1 cellular context compared by ENCODE assay signal in the genomic region with DNA sequence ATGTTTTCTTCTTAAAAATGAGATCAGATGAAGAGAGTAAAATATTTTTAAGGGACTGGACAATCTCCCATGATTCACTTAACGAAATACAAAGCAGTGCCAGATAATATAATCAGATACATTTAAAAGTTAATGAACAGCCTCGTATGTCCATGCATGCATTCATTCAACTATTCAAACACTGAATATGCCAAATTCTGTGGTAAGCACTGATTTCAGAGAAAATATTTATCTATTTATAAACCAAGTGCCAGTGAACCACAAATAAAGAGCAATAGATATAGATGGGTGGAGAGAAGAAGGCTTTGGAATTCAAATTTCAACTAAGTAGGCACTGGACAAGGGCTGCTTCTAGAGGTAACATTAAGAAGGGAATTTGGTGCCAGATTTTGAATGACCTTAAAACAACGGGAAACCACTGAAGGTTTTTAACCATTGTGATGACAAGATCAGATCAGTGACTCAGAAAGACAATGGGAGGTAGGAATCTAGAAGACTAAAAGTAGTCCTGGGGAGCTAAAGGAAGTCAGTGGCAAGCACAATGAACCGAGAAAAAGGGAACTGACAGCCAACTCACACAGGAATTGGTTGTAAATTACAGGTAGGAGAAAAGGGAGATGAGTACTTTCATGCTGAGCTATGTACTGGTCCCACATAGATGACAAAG.
TF ChIP-seq lines count a peak whose summit lies in the region.

No MANE protein-coding gene starts in this region.

TF ChIP-seq in SK-N-SH, 30 proteins besides CTCF, POLR2A, EP300 and RAD21 (continued from another document):
- TF ChIP-seq ELF1 (IDR thresholded peaks at IDR 0.05): no peak
- TF ChIP-seq GABPA (IDR thresholded peaks at IDR 0.05; ENCODE audit: low read depth): no peak
- TF ChIP-seq, protein P1, sequence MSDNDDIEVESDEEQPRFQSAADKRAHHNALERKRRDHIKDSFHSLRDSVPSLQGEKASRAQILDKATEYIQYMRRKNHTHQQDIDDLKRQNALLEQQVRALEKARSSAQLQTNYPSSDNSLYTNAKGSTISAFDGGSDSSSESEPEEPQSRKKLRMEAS (IDR thresholded peaks at IDR 0.05; ENCODE audit: low read depth): no peak
- TF ChIP-seq RFX5 (IDR thresholded peaks at IDR 0.05; ENCODE audit: low read length): no peak
- TF ChIP-seq, protein P2, sequence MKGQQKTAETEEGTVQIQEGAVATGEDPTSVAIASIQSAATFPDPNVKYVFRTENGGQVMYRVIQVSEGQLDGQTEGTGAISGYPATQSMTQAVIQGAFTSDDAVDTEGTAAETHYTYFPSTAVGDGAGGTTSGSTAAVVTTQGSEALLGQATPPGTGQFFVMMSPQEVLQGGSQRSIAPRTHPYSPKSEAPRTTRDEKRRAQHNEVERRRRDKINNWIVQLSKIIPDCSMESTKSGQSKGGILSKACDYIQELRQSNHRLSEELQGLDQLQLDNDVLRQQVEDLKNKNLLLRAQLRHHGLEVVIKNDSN (IDR thresholded peaks at IDR 0.05; ENCODE audit: borderline replicate concordance, low read depth): no peak
- TF ChIP-seq RXRA (IDR thresholded peaks at IDR 0.05; ENCODE audit: borderline replicate concordance, low read depth): no peak
- TF ChIP-seq EZH2phosphoT487 (IDR thresholded peaks at IDR 0.05; ENCODE audit: borderline replicate concordance, low read depth): no peak
- TF ChIP-seq, protein P3, sequence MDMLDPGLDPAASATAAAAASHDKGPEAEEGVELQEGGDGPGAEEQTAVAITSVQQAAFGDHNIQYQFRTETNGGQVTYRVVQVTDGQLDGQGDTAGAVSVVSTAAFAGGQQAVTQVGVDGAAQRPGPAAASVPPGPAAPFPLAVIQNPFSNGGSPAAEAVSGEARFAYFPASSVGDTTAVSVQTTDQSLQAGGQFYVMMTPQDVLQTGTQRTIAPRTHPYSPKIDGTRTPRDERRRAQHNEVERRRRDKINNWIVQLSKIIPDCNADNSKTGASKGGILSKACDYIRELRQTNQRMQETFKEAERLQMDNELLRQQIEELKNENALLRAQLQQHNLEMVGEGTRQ (IDR thresholded peaks at IDR 0.05; ENCODE audit: borderline replicate concordance, low read depth, low read length): no peak
- TF ChIP-seq NRF1 (IDR thresholded peaks at IDR 0.05; ENCODE audit: low read depth, low read length): no peak
- no peak for TF ChIP-seq SMC3 (IDR thresholded peaks at IDR 0.05; ENCODE audit: low read depth, low read length)
- peak; percentile 42; the same call in 1 of the 2 replicates for TF ChIP-seq JUND (IDR thresholded peaks at IDR 0.05)
- no peak for TF ChIP-seq RCOR1 (IDR thresholded peaks at IDR 0.05; ENCODE audit: low read length)
- TF ChIP-seq, protein P4, sequence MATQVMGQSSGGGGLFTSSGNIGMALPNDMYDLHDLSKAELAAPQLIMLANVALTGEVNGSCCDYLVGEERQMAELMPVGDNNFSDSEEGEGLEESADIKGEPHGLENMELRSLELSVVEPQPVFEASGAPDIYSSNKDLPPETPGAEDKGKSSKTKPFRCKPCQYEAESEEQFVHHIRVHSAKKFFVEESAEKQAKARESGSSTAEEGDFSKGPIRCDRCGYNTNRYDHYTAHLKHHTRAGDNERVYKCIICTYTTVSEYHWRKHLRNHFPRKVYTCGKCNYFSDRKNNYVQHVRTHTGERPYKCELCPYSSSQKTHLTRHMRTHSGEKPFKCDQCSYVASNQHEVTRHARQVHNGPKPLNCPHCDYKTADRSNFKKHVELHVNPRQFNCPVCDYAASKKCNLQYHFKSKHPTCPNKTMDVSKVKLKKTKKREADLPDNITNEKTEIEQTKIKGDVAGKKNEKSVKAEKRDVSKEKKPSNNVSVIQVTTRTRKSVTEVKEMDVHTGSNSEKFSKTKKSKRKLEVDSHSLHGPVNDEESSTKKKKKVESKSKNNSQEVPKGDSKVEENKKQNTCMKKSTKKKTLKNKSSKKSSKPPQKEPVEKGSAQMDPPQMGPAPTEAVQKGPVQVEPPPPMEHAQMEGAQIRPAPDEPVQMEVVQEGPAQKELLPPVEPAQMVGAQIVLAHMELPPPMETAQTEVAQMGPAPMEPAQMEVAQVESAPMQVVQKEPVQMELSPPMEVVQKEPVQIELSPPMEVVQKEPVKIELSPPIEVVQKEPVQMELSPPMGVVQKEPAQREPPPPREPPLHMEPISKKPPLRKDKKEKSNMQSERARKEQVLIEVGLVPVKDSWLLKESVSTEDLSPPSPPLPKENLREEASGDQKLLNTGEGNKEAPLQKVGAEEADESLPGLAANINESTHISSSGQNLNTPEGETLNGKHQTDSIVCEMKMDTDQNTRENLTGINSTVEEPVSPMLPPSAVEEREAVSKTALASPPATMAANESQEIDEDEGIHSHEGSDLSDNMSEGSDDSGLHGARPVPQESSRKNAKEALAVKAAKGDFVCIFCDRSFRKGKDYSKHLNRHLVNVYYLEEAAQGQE (IDR thresholded peaks at IDR 0.05; ENCODE audit: low read depth, low read length): no peak
- no peak for TF ChIP-seq YY1 (IDR thresholded peaks at IDR 0.05; ENCODE audit: low read depth)
- TF ChIP-seq POLR2AphosphoS5 (IDR thresholded peaks at IDR 0.05; ENCODE audit: low read depth, low read length): no peak
- peak; percentile 43; the same call in 1 of the 2 replicates for TF ChIP-seq FOSL2 (IDR thresholded peaks at IDR 0.05; ENCODE audit: borderline replicate concordance, low read depth)
- TF ChIP-seq TAF1 (IDR thresholded peaks at IDR 0.05; ENCODE audit: borderline replicate concordance, low read depth, low read length): no peak
- TF ChIP-seq FOXM1 (IDR thresholded peaks at IDR 0.05; ENCODE audit: low read depth): no peak
- no peak for TF ChIP-seq MXI1 (IDR thresholded peaks at IDR 0.05; ENCODE audit: low read depth, low read length)
- TF ChIP-seq MEF2A (IDR thresholded peaks at IDR 0.05; ENCODE audit: borderline replicate concordance, low read depth): no peak
- no peak for TF ChIP-seq TEAD4 (IDR thresholded peaks at IDR 0.05; ENCODE audit: borderline replicate concordance, insufficient read depth)
